ENCODE assay signal across 15 cellular contexts in the genomic region with DNA sequence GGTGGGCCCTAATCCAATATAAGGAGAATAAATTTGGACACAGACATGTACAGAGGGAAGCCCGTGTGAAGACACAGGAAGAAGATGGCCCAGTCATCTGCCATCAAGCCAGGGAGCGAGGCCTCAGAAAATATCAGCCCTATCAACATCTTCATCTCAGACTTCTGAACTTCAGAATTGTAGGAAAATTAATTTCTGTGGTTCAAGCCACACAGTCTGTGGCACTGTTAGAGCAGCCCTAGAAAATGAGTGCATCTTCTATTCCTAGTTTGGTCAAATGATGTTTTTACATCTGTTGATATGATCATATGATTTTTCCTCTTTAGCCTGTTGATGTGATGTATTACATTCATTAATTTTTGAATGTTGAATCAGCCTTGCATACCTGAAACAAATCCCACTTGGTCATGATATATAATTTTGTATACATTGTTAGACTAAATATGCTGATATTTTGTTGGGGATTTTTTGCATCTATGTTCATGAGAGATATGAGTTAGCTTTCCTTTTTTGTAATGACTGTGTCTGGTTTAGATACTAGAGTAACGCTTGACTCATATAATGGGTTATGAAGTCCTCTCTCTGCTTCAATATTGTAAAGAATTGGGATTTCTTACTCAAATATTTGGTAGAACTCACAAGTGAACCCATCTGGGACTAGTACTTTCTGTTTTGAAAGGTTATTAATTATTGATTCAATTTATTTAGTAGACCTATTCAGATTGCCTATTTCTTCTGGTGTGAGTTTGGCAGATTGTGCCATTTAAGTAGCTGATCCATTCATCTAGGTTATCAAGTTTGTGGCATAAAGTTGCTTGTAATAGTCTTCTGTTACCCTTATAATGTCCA.
A peak's percentile ranks its signal among the peaks of the same experiment; 100 is the strongest.
DNase-seq lines count a peak whose midpoint lies in the region; ATAC-seq and TF ChIP-seq lines count a peak whose summit lies in the region.
"Had no signal": no experiment of that assay in that cellular context is flagged by ENCODE, and none has a peak within 500 bp of the region (broad histone marks: within the 10 kb centered on the region; RNA-seq: fewer than 3 reads in every experiment).

No MANE protein-coding gene starts in this region.

- TF ChIP-seq CTCF in activated CD8-positive, alpha-beta T cell treated with anti-CD3 and anti-CD28 coated beads for 36 hours (IDR thresholded peaks at IDR 0.05) = no peak

- no peaks in the 10 kb centered on the region for H3K36me3 Mint-ChIP-seq in activated CD4-positive, alpha-beta T cell treated with anti-CD3 and anti-CD28 coated beads for 36 hours (ENCODE audit: low read depth)
- no peaks in the 10 kb centered on the region for H3K36me3 Mint-ChIP-seq in stimulated activated effector memory CD8-positive, alpha-beta T cell treated with anti-CD3 and anti-CD28 coated beads, Interleukin-12 subunit alpha, Interleukin-12 subunit beta, amount 100 ng/mL, for 72 hours
- no peaks in the 10 kb centered on the region for H3K36me3 Mint-ChIP-seq in activated naive CD4-positive, alpha-beta T cell treated with anti-CD3 and anti-CD28 coated beads for 36 hours (ENCODE audit: low read depth)
- H3K36me3 Mint-ChIP-seq in activated CD8-positive, alpha-beta T cell treated with anti-CD3 and anti-CD28 coated beads for 36 hours (ENCODE audit: low read depth) = no peaks in the 10 kb centered on the region
- H3K36me3 Mint-ChIP-seq: activated naive CD8-positive, alpha-beta T cell treated with anti-CD3 and anti-CD28 coated beads for 36 hours had no signal

- intact Hi-C loops in activated CD4-positive, alpha-beta T cell treated with anti-CD3 and anti-CD28 coated beads for 36 hours (cut with DNase I, micrococcal nuclease) = no loop called here
- intact Hi-C loops in activated naive CD4-positive, alpha-beta T cell treated with anti-CD3 and anti-CD28 coated beads for 36 hours (cut with micrococcal nuclease) = loop anchor here (1.0 to 5.0 kb wide), 2 partner anchors 279 to 297 kb away; no protein-coding TSS in a partner anchor
- intact Hi-C loops in activated CD8-positive, alpha-beta T cell treated with anti-CD3 and anti-CD28 coated beads for 36 hours (cut with micrococcal nuclease) = no loop called here

- CTCF ChIA-PET in activated CD4-positive, alpha-beta T cell treated with anti-CD3 and anti-CD28 coated beads for 36 hours (lab: Charles Lee) = no interaction called here
- CTCF ChIA-PET in activated naive CD4-positive, alpha-beta T cell treated with anti-CD3 and anti-CD28 coated beads for 36 hours (lab: Charles Lee) = no interaction called here
- CTCF ChIA-PET in activated CD8-positive, alpha-beta T cell treated with anti-CD3 and anti-CD28 coated beads for 36 hours (lab: Charles Lee) = no interaction called here

- POLR2A ChIA-PET in activated CD4-positive, alpha-beta T cell treated with anti-CD3 and anti-CD28 coated beads for 36 hours (lab: Charles Lee) = interaction anchor here (0.6 kb wide), 1 partner anchor 1049 kb away, joined by 5 read pairs; no protein-coding TSS in a partner anchor
- POLR2A ChIA-PET in activated CD8-positive, alpha-beta T cell treated with anti-CD3 and anti-CD28 coated beads for 36 hours (lab: Charles Lee) = no interaction called here

- H3K27ac Mint-ChIP-seq in activated CD4-positive, alpha-beta T cell treated with anti-CD3 and anti-CD28 coated beads for 36 hours = no peak overlapping the region
- H3K27ac Mint-ChIP-seq in stimulated activated effector memory CD8-positive, alpha-beta T cell treated with anti-CD3 and anti-CD28 coated beads, Interleukin-12 subunit alpha, Interleukin-12 subunit beta, amount 100 ng/mL, for 72 hours = no peak overlapping the region
- no peak overlapping the region for H3K27ac Mint-ChIP-seq in activated naive CD4-positive, alpha-beta T cell treated with anti-CD3 and anti-CD28 coated beads for 36 hours
- no peak overlapping the region for H3K27ac Mint-ChIP-seq in activated CD8-positive, alpha-beta T cell treated with anti-CD3 and anti-CD28 coated beads for 36 hours
- H3K27ac Mint-ChIP-seq: activated naive CD8-positive, alpha-beta T cell treated with anti-CD3 and anti-CD28 coated beads for 36 hours had no signal

- ATAC-seq in activated CD4-positive, alpha-beta T cell treated with anti-CD3 and anti-CD28 coated beads for 36 hours = peak; percentile 78
- ATAC-seq in GM21786 (IDR thresholded peaks at IDR 0.05; ENCODE audit: unreplicated experiment) = peak; percentile 73
- ATAC-seq in HG03108 (IDR thresholded peaks at IDR 0.05; ENCODE audit: unreplicated experiment) = peak; percentile 62
- peak; percentile 85 for ATAC-seq in stimulated activated effector memory CD8-positive, alpha-beta T cell treated with anti-CD3 and anti-CD28 coated beads, Interleukin-12 subunit alpha, Interleukin-12 subunit beta, amount 100 ng/mL, for 72 hours
- ATAC-seq in activated CD8-positive, alpha-beta T cell treated with anti-CD3 and anti-CD28 coated beads for 36 hours = no peak
- ATAC-seq: HCT116 had no signal

- no peak overlapping the region for H3K4me3 Mint-ChIP-seq in activated CD4-positive, alpha-beta T cell treated with anti-CD3 and anti-CD28 coated beads for 36 hours
- H3K4me3 Mint-ChIP-seq in stimulated activated effector memory CD8-positive, alpha-beta T cell treated with anti-CD3 and anti-CD28 coated beads, Interleukin-12 subunit alpha, Interleukin-12 subunit beta, amount 100 ng/mL, for 72 hours = no peak overlapping the region
- no peak overlapping the region for H3K4me3 Mint-ChIP-seq in activated naive CD4-positive, alpha-beta T cell treated with anti-CD3 and anti-CD28 coated beads for 36 hours
- H3K4me3 Mint-ChIP-seq in activated CD8-positive, alpha-beta T cell treated with anti-CD3 and anti-CD28 coated beads for 36 hours = no peak overlapping the region
- H3K4me3 Mint-ChIP-seq: activated naive CD8-positive, alpha-beta T cell treated with anti-CD3 and anti-CD28 coated beads for 36 hours had no signal

- H3K27me3 Mint-ChIP-seq in activated CD4-positive, alpha-beta T cell treated with anti-CD3 and anti-CD28 coated beads for 36 hours = peaks cover 13% of the 10 kb centered on the region
- H3K27me3 Mint-ChIP-seq in activated naive CD4-positive, alpha-beta T cell treated with anti-CD3 and anti-CD28 coated beads for 36 hours (ENCODE audit: low read depth) = peaks cover 10% of the 10 kb centered on the region
- H3K27me3 Mint-ChIP-seq in activated CD8-positive, alpha-beta T cell treated with anti-CD3 and anti-CD28 coated beads for 36 hours = no peaks in the 10 kb centered on the region

- peaks cover 7% of the 10 kb centered on the region for H3K9me3 Mint-ChIP-seq in activated CD4-positive, alpha-beta T cell treated with anti-CD3 and anti-CD28 coated beads for 36 hours (ENCODE audit: low read depth)
- H3K9me3 Mint-ChIP-seq in stimulated activated effector memory CD8-positive, alpha-beta T cell treated with anti-CD3 and anti-CD28 coated beads, Interleukin-12 subunit alpha, Interleukin-12 subunit beta, amount 100 ng/mL, for 72 hours = peaks cover 10% of the 10 kb centered on the region
- peaks cover 6% of the 10 kb centered on the region for H3K9me3 Mint-ChIP-seq in activated naive CD4-positive, alpha-beta T cell treated with anti-CD3 and anti-CD28 coated beads for 36 hours
- H3K9me3 Mint-ChIP-seq in activated CD8-positive, alpha-beta T cell treated with anti-CD3 and anti-CD28 coated beads for 36 hours = peaks cover 5% of the 10 kb centered on the region

- H3K4me1 Mint-ChIP-seq in activated CD4-positive, alpha-beta T cell treated with anti-CD3 and anti-CD28 coated beads for 36 hours = peaks cover 3% of the 10 kb centered on the region
- no peaks in the 10 kb centered on the region for H3K4me1 Mint-ChIP-seq in stimulated activated effector memory CD8-positive, alpha-beta T cell treated with anti-CD3 and anti-CD28 coated beads, Interleukin-12 subunit alpha, Interleukin-12 subunit beta, amount 100 ng/mL, for 72 hours
- H3K4me1 Mint-ChIP-seq in activated naive CD4-positive, alpha-beta T cell treated with anti-CD3 and anti-CD28 coated beads for 36 hours (ENCODE audit: low read depth) = peaks cover 2% of the 10 kb centered on the region
- H3K4me1 Mint-ChIP-seq in activated CD8-positive, alpha-beta T cell treated with anti-CD3 and anti-CD28 coated beads for 36 hours (ENCODE audit: low read depth) = no peaks in the 10 kb centered on the region
- H3K4me1 Mint-ChIP-seq: activated naive CD8-positive, alpha-beta T cell treated with anti-CD3 and anti-CD28 coated beads for 36 hours had no signal

- no peak for DNase-seq in activated CD4-positive, alpha-beta T cell treated with anti-CD3 and anti-CD28 coated beads for 36 hours
- no peak for DNase-seq in activated CD4-positive, alpha-beta T cell treated with anti-CD3 and anti-CD28 coated beads for 48 hours
- no peak for DNase-seq in stimulated activated effector memory CD8-positive, alpha-beta T cell treated with anti-CD3 and anti-CD28 coated beads, Interleukin-12 subunit alpha, Interleukin-12 subunit beta, amount 100 ng/mL, for 72 hours (ENCODE audit: low spot score in 2 of 2)
- no peak for DNase-seq in activated naive CD4-positive, alpha-beta T cell treated with anti-CD3 and anti-CD28 coated beads for 36 hours
- no peak for DNase-seq in activated CD8-positive, alpha-beta T cell treated with anti-CD3 and anti-CD28 coated beads for 36 hours
- DNase-seq in LoVo (ENCODE audit: low spot score) = no peak
- DNase-seq: 8988T; activated CD4-positive, alpha-beta T cell treated with anti-CD3 and anti-CD28 coated beads, Interleukin-2, amount 50 U/mL, for 1 hour; activated naive CD8-positive, alpha-beta T cell treated with anti-CD3 and anti-CD28 coated beads for 36 hours; COR-L47; NCI-H1930; stimulated activated CD4-positive, alpha-beta T cell treated with anti-CD3 and anti-CD28 coated beads, Interleukin-4, amount 100 ng/mL, for 4 hours had no signal
